1 cellular context compared by ENCODE assay signal in the genomic region with DNA sequence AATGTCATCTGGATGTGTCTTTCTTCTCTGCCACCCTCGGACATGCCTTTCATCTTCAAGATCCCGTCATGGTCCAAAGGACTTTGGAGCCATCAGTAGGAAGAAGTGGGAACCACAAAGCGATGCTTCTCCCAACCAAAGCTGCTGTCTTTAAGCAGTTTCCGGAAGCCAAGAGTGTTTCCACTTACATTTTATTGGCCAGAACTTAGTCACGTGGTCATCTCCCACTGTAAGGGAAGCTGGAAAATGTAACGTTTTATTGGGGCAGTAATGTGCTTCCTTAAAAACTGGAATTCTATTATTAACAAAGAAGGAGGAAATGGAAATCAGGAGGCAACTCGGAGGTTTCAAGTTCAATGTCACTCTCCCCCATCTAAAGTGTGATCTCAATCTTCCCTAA.
TF ChIP-seq lines count a peak whose summit lies in the region.

No MANE protein-coding gene starts in this region.

TF ChIP-seq in HepG2, 621 proteins besides CTCF, POLR2A, EP300 and RAD21 (continued from another document):
- TF ChIP-seq RAD51 (IDR thresholded peaks at IDR 0.05; ENCODE audit: borderline replicate concordance), result peak; percentile 58; the same call in 1 of the 2 replicates
- TF ChIP-seq USF2 (IDR thresholded peaks at IDR 0.05; ENCODE audit: low read depth, low read length), result peak; percentile 58; the same call in 1 of the 2 replicates
- no peak for TF ChIP-seq USF2 (CRISPR knock-in tag; IDR thresholded peaks at IDR 0.05; ENCODE audit: borderline replicate concordance)
- no peak for TF ChIP-seq MYPOP (CRISPR knock-in tag; IDR thresholded peaks at IDR 0.05)
- TF ChIP-seq JUN (CRISPR knock-in tag; IDR thresholded peaks at IDR 0.05), result no peak
- no peak for TF ChIP-seq HDAC6 (IDR thresholded peaks at IDR 0.05; ENCODE audit: low read depth, low read length)
- no peak for TF ChIP-seq ZNF552 (CRISPR knock-in tag; IDR thresholded peaks at IDR 0.05; ENCODE audit: borderline replicate concordance)
- peak; percentile 78 for TF ChIP-seq NFYB (CRISPR knock-in tag; IDR thresholded peaks at IDR 0.05)
- TF ChIP-seq ZNF670 (CRISPR knock-in tag; IDR thresholded peaks at IDR 0.05; ENCODE audit: borderline replicate concordance), result no peak
